In the genomic region with DNA sequence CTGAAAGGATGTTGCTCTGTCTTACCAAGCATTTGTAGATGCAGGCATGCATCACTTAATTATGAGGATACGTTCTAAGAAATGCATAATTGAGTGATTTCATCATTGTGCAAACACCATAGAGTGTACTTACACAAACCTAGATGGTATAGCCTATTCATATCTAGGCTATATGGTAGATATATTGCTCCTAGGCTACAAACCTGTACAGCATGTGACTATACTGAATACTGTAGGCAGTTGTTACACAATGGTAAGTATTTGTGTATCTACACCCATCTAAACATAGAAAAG, we compare ENCODE assay signal across 20 cellular contexts.
DNase-seq lines count a peak whose midpoint lies in the region; ATAC-seq and TF ChIP-seq lines count a peak whose summit lies in the region.
"Had no signal": no experiment of that assay in that cellular context is flagged by ENCODE, and none has a peak within 500 bp of the region (broad histone marks: within the 10 kb centered on the region; RNA-seq: fewer than 3 reads in every experiment).

No MANE protein-coding gene starts in this region.

- no peak overlapping the region; the same call in 1 of the 2 replicates for H4K91ac ChIP-seq in IMR-90 (ENCODE audit: insufficient read depth, low read depth, low read length)

- CTCF ChIA-PET in IMR-90 (lab: Yijun Ruan, JAX), result interaction anchor here (0.5 kb wide), 1 partner anchor 48 kb away, joined by 3 read pairs; no protein-coding TSS in a partner anchor

- H3K9me3 ChIP-seq in IMR-90 (ENCODE audit: control insufficient read depth, insufficient read depth, low read length) (no peaks in the 10 kb centered on the region), gastrocnemius medialis (no peaks in the 10 kb centered on the region)
- H3K9me3 ChIP-seq: BE2C, sigmoid colon, suprapubic skin had no signal

- H4K5ac ChIP-seq in IMR-90 (ENCODE audit: low read depth, low read length), result no peak overlapping the region; the same call in 1 of the 2 replicates

- WGBS in IMR-90 (ENCODE audit: extremely low coverage in 2 of 2, insufficient read length in 1 of 2), 2 experiments, result no CpG with 5 or more reads among the region's 1 CpG

- peak overlapping the region; percentile 26; the same call in 1 of the 2 replicates for H3K4ac ChIP-seq in IMR-90 (ENCODE audit: low read depth, low read length)

- intact Hi-C loops in IMR-90 (cut with micrococcal nuclease), result no loop called here
- intact Hi-C loops in gastrocnemius medialis (cut with DNase I; ENCODE audit: low total_unique reads), result no loop called here

- peaks cover 19% of the 10 kb centered on the region; the same call in 1 of the 2 replicates for H3K9me1 ChIP-seq in IMR-90 (ENCODE audit: insufficient read depth, low read length)

- H3K36me3 Mint-ChIP-seq in brain (peaks cover 74% of the 10 kb centered on the region), nephron progenitor cell (ENCODE audit: low read depth) (peaks cover 71% of the 10 kb centered on the region)

- no peaks in the 10 kb centered on the region for H3K9me3 Mint-ChIP-seq in brain
- H3K9me3 Mint-ChIP-seq in nephron progenitor cell, result no peaks in the 10 kb centered on the region
- H3K9me3 Mint-ChIP-seq: activated CD8-positive, alpha-beta T cell treated with anti-CD3 and anti-CD28 coated beads for 36 hours; activated naive CD8-positive, alpha-beta T cell treated with anti-CD3 and anti-CD28 coated beads, Interleukin-2, amount 50 U/mL, for 24 hours; mesothelial cell of epicardium had no signal

- DNase-seq in EH (ENCODE audit: low read depth) (peak; percentile 58), IMR-90 (peak; percentile 15), nephron progenitor cell (no peak), NCI-H187 treated with DMSO at 0.1 percent for 48 hours (lab: John Stamatoyannopoulos, UW) (no peak), gastrocnemius medialis (no peak), SW480 (ENCODE audit: low spot score) (no peak)
- DNase-seq: activated naive CD8-positive, alpha-beta T cell treated with anti-CD3 and anti-CD28 coated beads, Interleukin-2, amount 50 U/mL, for 24 hours; caudate nucleus; effector CD4-positive, alpha-beta T cell; GOT3; NCI-H1105; occipital lobe; sigmoid colon; stimulated activated CD4-positive, alpha-beta T cell treated with anti-CD3 and anti-CD28 coated beads, Interleukin-2, amount 100 ng/mL, for 48 hours had no signal

- no peak overlapping the region for H3K4me3 ChIP-seq in IMR-90 (ENCODE audit: insufficient read depth, low read depth, low read length)
- H3K4me3 ChIP-seq in gastrocnemius medialis, result no peak overlapping the region
- H3K4me3 ChIP-seq: sigmoid colon, suprapubic skin had no signal

- H3K27me3 ChIP-seq in IMR-90 (ENCODE audit: control insufficient read depth, insufficient read depth, low read length), result no peaks in the 10 kb centered on the region
- H3K27me3 ChIP-seq in gastrocnemius medialis, result no peaks in the 10 kb centered on the region
- H3K27me3 ChIP-seq: BE2C, sigmoid colon, suprapubic skin had no signal

- no peak overlapping the region for H3K9ac ChIP-seq in IMR-90 (ENCODE audit: low read depth, low read length)
- H3K9ac ChIP-seq: KMS-11 had no signal

- H4K20me1 ChIP-seq in IMR-90 (ENCODE audit: insufficient read depth, low read length), result no peaks in the 10 kb centered on the region

- no peak overlapping the region for H3K4me3 Mint-ChIP-seq in brain
- H3K4me3 Mint-ChIP-seq in nephron progenitor cell, result peak overlapping the region; percentile 63
- H3K4me3 Mint-ChIP-seq: activated CD8-positive, alpha-beta T cell treated with anti-CD3 and anti-CD28 coated beads for 36 hours; activated naive CD8-positive, alpha-beta T cell treated with anti-CD3 and anti-CD28 coated beads, Interleukin-2, amount 50 U/mL, for 24 hours; mesothelial cell of epicardium had no signal

- H3K79me1 ChIP-seq in IMR-90 (ENCODE audit: low read depth in 1 of 2, low read length in 2 of 2), result peaks cover 0 to 7% of the 10 kb centered on the region in 2 experiments; a peak in 1 of 4 replicates

- BruUV-seq in IMR-90 (replicated peaks; lab: Mats Ljungman, UMichigan), result no TSS peak

- H3K18ac ChIP-seq in IMR-90 (ENCODE audit: low read depth, low read length), result peak overlapping the region; percentile 9; the same call in 1 of the 2 replicates

- peak overlapping the region; percentile 15 for H2BK5ac ChIP-seq in IMR-90 (ENCODE audit: low read depth, low read length, poor library complexity, severe bottlenecking)

- TF ChIP-seq POLR2A in IMR-90 (IDR thresholded peaks at IDR 0.05; ENCODE audit: low read depth, low read length) (no peak), gastrocnemius medialis (IDR thresholded peaks at IDR 0.05) (no peak)

- H3K27ac Mint-ChIP-seq in brain (peak overlapping the region in 4 of 5 experiments; percentile 26 to 90 (median 82)), nephron progenitor cell (peak overlapping the region; percentile 96)
- H3K27ac Mint-ChIP-seq: activated CD8-positive, alpha-beta T cell treated with anti-CD3 and anti-CD28 coated beads for 36 hours; activated naive CD8-positive, alpha-beta T cell treated with anti-CD3 and anti-CD28 coated beads, Interleukin-2, amount 50 U/mL, for 24 hours had no signal

- H3K4me2 ChIP-seq in IMR-90 (ENCODE audit: low read depth, low read length), result peak overlapping the region; percentile 49; the same call in 1 of the 2 replicates
- H3K4me2 ChIP-seq: KMS-11 had no signal

- in situ Hi-C loops in IMR-90 (cut with MboI; ENCODE audit: low sequenced_read_pairs), result no loop called here
- in situ Hi-C loops in gastrocnemius medialis (cut with MboI; ENCODE audit: low sequenced_read_pairs in 4 of 4), result no loop called here

- H3K4me1 ChIP-seq in IMR-90 (ENCODE audit: control insufficient read depth, insufficient read depth, low read length) (peaks cover 7% of the 10 kb centered on the region), gastrocnemius medialis (peaks cover 0 to 10% of the 10 kb centered on the region in 2 donors)
- H3K4me1 ChIP-seq: sigmoid colon, suprapubic skin had no signal

- H2AK5ac ChIP-seq in IMR-90 (ENCODE audit: low read depth, low read length), result no peak overlapping the region

- peak; percentile 45 for ATAC-seq in IMR-90 (ENCODE audit: low read depth)
- no peak for ATAC-seq in gastrocnemius medialis

- peak overlapping the region; percentile 66 for H3K14ac ChIP-seq in IMR-90 (replicated peaks; ENCODE audit: low read depth, low read length)

- no peak overlapping the region for H2AK9ac ChIP-seq in IMR-90 (replicated peaks; ENCODE audit: low read depth, low read length, poor library complexity)

- peaks cover 26% of the 10 kb centered on the region for H3K4me1 Mint-ChIP-seq in brain
- peaks cover 31% of the 10 kb centered on the region for H3K4me1 Mint-ChIP-seq in nephron progenitor cell

- no peak for TF ChIP-seq CTCF in IMR-90 (conservative IDR thresholded peaks at IDR 0.05; ENCODE audit: low read depth, low read length)
- no peak for TF ChIP-seq CTCF in brain (conservative IDR thresholded peaks at IDR 0.05)
- no peak for TF ChIP-seq CTCF in nephron progenitor cell (IDR thresholded peaks at IDR 0.05)
- TF ChIP-seq CTCF in gastrocnemius medialis (IDR thresholded peaks at IDR 0.05 in 4 of 5, conservative IDR thresholded peaks at IDR 0.05 in 1 of 5), result no peak

- POLR2A ChIA-PET in IMR-90 (lab: Charles Lee; ENCODE audit: unreplicated experiment), result no interaction called here

- peak overlapping the region; percentile 60; the same call in 1 of the 2 replicates for H2BK20ac ChIP-seq in IMR-90 (ENCODE audit: low read depth, low read length)

- no peak overlapping the region for H3K27ac ChIP-seq in IMR-90 (ENCODE audit: insufficient read depth, low read length)
- no peak overlapping the region for H3K27ac ChIP-seq in gastrocnemius medialis
- H3K27ac ChIP-seq: KMS-11, sigmoid colon, suprapubic skin had no signal

- no peak for TF ChIP-seq RAD21 in IMR-90 (IDR thresholded peaks at IDR 0.05; ENCODE audit: low read length)

- peak overlapping the region; percentile 24 for H2BK120ac ChIP-seq in IMR-90 (ENCODE audit: low read depth, low read length)

- no peak overlapping the region for H3K56ac ChIP-seq in IMR-90 (ENCODE audit: extremely low read depth, insufficient read depth, low read length)

- dilution Hi-C loops in IMR-90 (cut with HindIII; ENCODE audit: low sequenced_read_pairs, unreplicated experiment), result no loop called here

- peaks cover 11% of the 10 kb centered on the region for H3K36me3 ChIP-seq in IMR-90 (ENCODE audit: control insufficient read depth, insufficient read depth, low read length)
- H3K36me3 ChIP-seq in gastrocnemius medialis, result no peaks in the 10 kb centered on the region

- no peaks in the 10 kb centered on the region for H3K27me3 Mint-ChIP-seq in brain
- H3K27me3 Mint-ChIP-seq in nephron progenitor cell (ENCODE audit: low read depth, poor library complexity), result no peaks in the 10 kb centered on the region
- H3K27me3 Mint-ChIP-seq: activated CD8-positive, alpha-beta T cell treated with anti-CD3 and anti-CD28 coated beads for 36 hours; activated naive CD8-positive, alpha-beta T cell treated with anti-CD3 and anti-CD28 coated beads, Interleukin-2, amount 50 U/mL, for 24 hours had no signal

- peak overlapping the region; percentile 10; the same call in 2 of the 3 replicates for H2BK15ac ChIP-seq in IMR-90 (ENCODE audit: low read depth, low read length)

- peak overlapping the region in 1 of 2 experiments; percentile 12; a peak in 3 of 4 replicates for H4K8ac ChIP-seq in IMR-90 (ENCODE audit: low read depth in 2 of 2, low read length in 2 of 2)

- peak overlapping the region; percentile 47; the same call in 1 of the 2 replicates for H3K23ac ChIP-seq in IMR-90 (ENCODE audit: low read depth, low read length)

- H2AFZ ChIP-seq in IMR-90 (replicated peaks; ENCODE audit: low read length, poor library complexity), result no peak overlapping the region

TF ChIP-seq in IMR-90, 13 proteins besides CTCF, POLR2A, EP300 and RAD21:
- TF ChIP-seq CEBPB (IDR thresholded peaks at IDR 0.05; ENCODE audit: low read depth, low read length) (peak; percentile 46; the same call in 1 of the 2 replicates), USF2 (IDR thresholded peaks at IDR 0.05; ENCODE audit: low read depth, low read length) (no peak)

Comparison
In these comparisons a context has a peak if more than half of its experiments do, and no peak if none do; other contexts are left out.
1. DNase-seq: peak in EH (single experiment) and IMR-90 (single experiment); none in nephron progenitor cell (single experiment), NCI-H187 treated with DMSO at 0.1 percent for 48 hours (single experiment), gastrocnemius medialis (0 of 2) and SW480 (single experiment).